8 cellular contexts compared by ENCODE assay signal in the genomic region with DNA sequence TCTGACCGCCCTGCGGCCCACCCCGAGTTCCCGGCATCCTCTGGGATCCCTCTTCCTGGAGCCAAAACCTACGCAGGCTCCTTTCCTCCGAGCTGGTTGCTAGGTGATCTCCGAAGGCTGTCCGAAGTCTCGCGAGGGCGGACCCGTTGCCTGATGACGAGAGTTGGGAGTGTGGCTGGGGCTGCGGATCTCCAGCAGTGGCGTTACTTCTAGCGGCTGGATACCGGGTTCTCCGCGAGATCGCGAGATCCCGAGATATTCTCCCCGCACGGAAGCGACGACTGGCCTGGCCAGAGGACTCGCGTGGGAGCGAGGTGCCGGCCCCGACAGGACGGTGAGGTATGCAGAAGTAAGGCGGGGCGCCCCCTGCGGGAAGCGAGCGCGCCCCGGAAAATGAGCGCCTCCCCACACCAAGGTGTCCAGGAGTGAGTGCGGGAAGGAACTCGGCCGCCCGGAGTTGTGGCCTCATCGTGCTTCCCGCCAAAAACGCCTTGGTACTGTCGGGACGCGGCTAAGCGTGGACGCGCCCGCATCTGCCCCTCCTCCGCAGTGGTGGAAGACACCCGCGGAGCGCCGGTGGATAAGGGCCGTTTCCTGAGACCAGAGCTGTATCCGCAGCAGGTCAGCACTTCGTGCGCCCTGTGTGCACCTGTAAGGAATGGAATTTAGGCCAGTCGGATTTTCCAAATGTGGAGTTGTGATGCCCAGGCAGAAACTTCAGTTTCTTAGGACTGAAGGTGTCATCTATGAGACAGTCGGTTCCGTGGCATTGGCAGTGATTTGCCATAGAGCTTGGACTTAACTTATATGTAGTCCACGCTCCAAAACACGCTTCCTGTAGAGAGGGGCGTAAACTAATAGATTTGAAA. TPM values are rescaled to one million over a fixed set of nuclear protein-coding genes. Genes with fewer than 3 reads are reported as not detected.
DNase-seq lines count a peak whose midpoint lies in the region; ATAC-seq and TF ChIP-seq lines count a peak whose summit lies in the region.

A gene (plus strand): TSS at position 146 of the 869 bp plus-strand sequence. CDS start 1,426 bp downstream, outside the sequence.

- peak within 1 kb of the TSS; percentile 72 for H3K9ac ChIP-seq in IMR-90 (ENCODE audit: low read depth, low read length)
- peak within 1 kb of the TSS; percentile 66 for H3K9ac ChIP-seq in mucosa of stomach (ENCODE audit: low read length)

- H4K8ac ChIP-seq in IMR-90 (ENCODE audit: low read depth in 2 of 2, low read length in 2 of 2) = peak within 1 kb of the TSS; percentile 99

- H3K4me1 ChIP-seq in IMR-90 (ENCODE audit: control insufficient read depth, insufficient read depth, low read length) = peaks cover 3% of the 10 kb centered on the region
- peaks cover 4% of the 10 kb centered on the region for H3K4me1 ChIP-seq in OCI-LY7 (ENCODE audit: insufficient read depth, low read length, poor library complexity, severe bottlenecking)
- no peaks in the 10 kb centered on the region for H3K4me1 ChIP-seq in esophagus (ENCODE audit: control insufficient read depth in 2 of 2, insufficient read depth in 2 of 2, low read length in 1 of 2)
- peaks cover 11% of the 10 kb centered on the region for H3K4me1 ChIP-seq in mucosa of stomach (ENCODE audit: control insufficient read depth, insufficient read depth, low read length)

- peak within 1 kb of the TSS; percentile 88 for H2AK9ac ChIP-seq in IMR-90 (replicated peaks; ENCODE audit: low read depth, low read length, poor library complexity)

- peaks cover 19% of the 10 kb centered on the region for H3K79me2 ChIP-seq in OCI-LY7 (ENCODE audit: insufficient read depth, low read depth, low read length)

- peak within 1 kb of the TSS; percentile 96 for H4K5ac ChIP-seq in IMR-90 (ENCODE audit: low read depth, low read length)

- H4K20me1 ChIP-seq in IMR-90 (ENCODE audit: insufficient read depth, low read length) (no peaks in the 10 kb centered on the region), OCI-LY7 (ENCODE audit: insufficient read depth, low read length) (no peaks in the 10 kb centered on the region)

- CTCF ChIA-PET in IMR-90 (lab: Yijun Ruan, JAX) = interaction anchor here (0.8 to 3.6 kb wide), 6 partner anchors 9 to 294 kb away, joined by 3 to 17 read pairs (median 4); a partner anchor contains a TSS
- CTCF ChIA-PET in OCI-LY7 (lab: Charles Lee; ENCODE audit: unreplicated experiment) = interaction anchor here (0.5 to 1.0 kb wide), 3 partner anchors 181 to 184 kb away, joined by 3 to 4 read pairs (median 3); no protein-coding TSS in a partner anchor

- H3K27me3 ChIP-seq in IMR-90 (ENCODE audit: control insufficient read depth, insufficient read depth, low read length) = no peaks in the 10 kb centered on the region
- H3K27me3 ChIP-seq in esophagus (ENCODE audit: control insufficient read depth in 1 of 2, insufficient read depth in 2 of 2, low read length in 2 of 2) = no peaks in the 10 kb centered on the region
- H3K27me3 ChIP-seq in mucosa of stomach (ENCODE audit: control insufficient read depth, insufficient read depth, low read length) = no peaks in the 10 kb centered on the region

- H3K36me3 ChIP-seq in IMR-90 (ENCODE audit: control insufficient read depth, insufficient read depth, low read length) (no peaks in the 10 kb centered on the region), OCI-LY7 (ENCODE audit: insufficient read depth, low read length) (peaks cover 24% of the 10 kb centered on the region), esophagus (ENCODE audit: control insufficient read depth in 2 of 2, insufficient read depth in 2 of 2, low read length in 1 of 2) (peaks cover 0 to 3% of the 10 kb centered on the region in 2 donors), mucosa of stomach (ENCODE audit: control insufficient read depth, insufficient read depth, low read length) (no peaks in the 10 kb centered on the region)

- no peaks in the 10 kb centered on the region for H3K9me2 ChIP-seq in OCI-LY7 (ENCODE audit: insufficient read depth, low read length)

- peak; percentile 94 for ATAC-seq in GM21528 (IDR thresholded peaks at IDR 0.05; ENCODE audit: low FRiP score, unreplicated experiment)
- peak; percentile 98 for ATAC-seq in IMR-90 (ENCODE audit: low read depth)

- H3K18ac ChIP-seq in IMR-90 (ENCODE audit: low read depth, low read length) = peak within 1 kb of the TSS; percentile 68

- H3K4me2 ChIP-seq in IMR-90 (ENCODE audit: low read depth, low read length) = peak within 1 kb of the TSS; percentile 98
- peak within 1 kb of the TSS; percentile 77 for H3K4me2 ChIP-seq in OCI-LY7 (ENCODE audit: low read length)

- BruUV-seq in IMR-90 (replicated peaks; lab: Mats Ljungman, UMichigan) (no TSS peak), OCI-LY7 (replicated peaks; lab: Mats Ljungman, UMichigan) (no TSS peak)

- intact Hi-C loops in IMR-90 (cut with micrococcal nuclease) = loop anchor here (2.0 to 5.0 kb wide), 2 partner anchors 184 to 226 kb away; a partner anchor contains a TSS
- intact Hi-C loops in OCI-LY7 (cut with micrococcal nuclease; ENCODE audit: unreplicated experiment) = loop anchor here (1.0 to 10.0 kb wide), 4 partner anchors 184 to 678 kb away; a partner anchor contains a TSS

- H3K56ac ChIP-seq in IMR-90 (ENCODE audit: extremely low read depth, insufficient read depth, low read length) = peak within 1 kb of the TSS; percentile 72

- TF ChIP-seq RAD21 in IMR-90 (IDR thresholded peaks at IDR 0.05; ENCODE audit: low read length) = no peak

- peak within 1 kb of the TSS; percentile 86 for H3K14ac ChIP-seq in IMR-90 (replicated peaks; ENCODE audit: low read depth, low read length)

- in situ Hi-C loops in IMR-90 (cut with MboI; ENCODE audit: low sequenced_read_pairs) = loop anchor here (10.0 kb wide), 1 partner anchor 178 kb away; no protein-coding TSS in a partner anchor

- H3K27ac ChIP-seq in IMR-90 (ENCODE audit: insufficient read depth, low read length) (peak within 1 kb of the TSS; percentile 83), OCI-LY7 (ENCODE audit: low read depth, low read length, poor library complexity, severe bottlenecking) (peak within 1 kb of the TSS; percentile 49), esophagus (ENCODE audit: low read depth in 2 of 2, low read length in 1 of 2) (peak within 1 kb of the TSS; percentile 89 to 91)

- H3K9me3 ChIP-seq in IMR-90 (ENCODE audit: control insufficient read depth, insufficient read depth, low read length) (no peaks in the 10 kb centered on the region), OCI-LY7 (ENCODE audit: low read length) (no peaks in the 10 kb centered on the region), esophagus (ENCODE audit: control insufficient read depth in 2 of 2, insufficient read depth in 1 of 2, low read depth in 1 of 2, low read length in 1 of 2) (no peaks in the 10 kb centered on the region), mucosa of stomach (ENCODE audit: control insufficient read depth, low read length) (no peaks in the 10 kb centered on the region)

- H3K4me3 ChIP-seq in IMR-90 (ENCODE audit: insufficient read depth, low read depth, low read length) (peak within 1 kb of the TSS; percentile 72), OCI-LY7 (ENCODE audit: low read depth, low read length, poor library complexity, severe bottlenecking) (peak within 1 kb of the TSS; percentile 95), esophagus (ENCODE audit: low read depth in 1 of 2, low read length in 2 of 2) (peak within 1 kb of the TSS; percentile 61 to 83), mucosa of stomach (ENCODE audit: low read length) (peak within 1 kb of the TSS; percentile 66)

- H3K79me1 ChIP-seq in IMR-90 (ENCODE audit: low read depth in 1 of 2, low read length in 2 of 2) = peaks cover 4 to 10% of the 10 kb centered on the region in 2 experiments

- H2AFZ ChIP-seq in IMR-90 (replicated peaks; ENCODE audit: low read length, poor library complexity) (peak within 1 kb of the TSS; percentile 98), OCI-LY7 (ENCODE audit: low read length) (peak within 1 kb of the TSS; percentile 85)

- H2BK20ac ChIP-seq in IMR-90 (ENCODE audit: low read depth, low read length) = no peak within 1 kb of the TSS

- H2BK120ac ChIP-seq in IMR-90 (ENCODE audit: low read depth, low read length) = peak within 1 kb of the TSS; percentile 59

- POLR2A ChIA-PET in IMR-90 (lab: Charles Lee; ENCODE audit: unreplicated experiment) (interaction anchor here (0.8 to 0.9 kb wide), 2 partner anchors 15 to 161 kb away, joined by 3 read pairs; a partner anchor contains a TSS), OCI-LY7 (lab: Charles Lee) (interaction anchor here (0.7 to 4.1 kb wide), 16 partner anchors 9 to 342 kb away, joined by 3 to 35 read pairs (median 3); a partner anchor contains a TSS)

- H4K91ac ChIP-seq in IMR-90 (ENCODE audit: insufficient read depth, low read depth, low read length) = peak within 1 kb of the TSS; percentile 67

- WGBS in IMR-90 (ENCODE audit: extremely low coverage in 2 of 2, insufficient read length in 1 of 2), 2 experiments = 2% methylated on average over 22 of the region's 69 CpGs; no CpG with 5 or more reads in 1 of the 2 experiments
- WGBS in esophagus, 2 donors = 0 to 1% methylated on average over 69 of the region's 69 CpGs

- dilution Hi-C loops in IMR-90 (cut with HindIII; ENCODE audit: low sequenced_read_pairs, unreplicated experiment) = no loop called here

- peak within 1 kb of the TSS; percentile 77 for H3K23ac ChIP-seq in IMR-90 (ENCODE audit: low read depth, low read length)

- DNase-seq in DMS153 (lab: John Stamatoyannopoulos, UW) (peak; percentile 95), IMR-90 (peak; percentile 94), OCI-LY7 (ENCODE audit: low spot score) (peak; percentile 94)
- peak; percentile 90 for DNase-seq in activated T-cell treated with anti-CD3 and anti-CD28 coated beads, Interleukin-2, amount 50 U/mL, for 1 hour
- DNase-seq in stimulated activated CD8-positive, alpha-beta memory T cell treated with anti-CD3 and anti-CD28 coated beads, Interleukin-7, amount 100 ng/mL, for 1 hour (ENCODE audit: low read depth in 2 of 2) = peak; percentile 66 to 73

- 0 out of 2 replicates have a peak, but pooled peaks cover 2% of the 10 kb centered on the region for H3K9me1 ChIP-seq in IMR-90 (ENCODE audit: insufficient read depth, low read length)

- peak within 1 kb of the TSS; percentile 86 for H3K4ac ChIP-seq in IMR-90 (ENCODE audit: low read depth, low read length)

- peak; percentile 51 for TF ChIP-seq CTCF in IMR-90 (conservative IDR thresholded peaks at IDR 0.05; ENCODE audit: low read depth, low read length)
- peak; percentile 81 for TF ChIP-seq CTCF in OCI-LY7 (conservative IDR thresholded peaks at IDR 0.05; ENCODE audit: low read length)

- peak within 1 kb of the TSS; percentile 79; the same call in 2 of the 3 replicates for H2BK15ac ChIP-seq in IMR-90 (ENCODE audit: low read depth, low read length)

- H2AK5ac ChIP-seq in IMR-90 (ENCODE audit: low read depth, low read length) = no peak within 1 kb of the TSS

- no peak for TF ChIP-seq POLR2A in IMR-90 (IDR thresholded peaks at IDR 0.05; ENCODE audit: low read depth, low read length)

- H2BK5ac ChIP-seq in IMR-90 (ENCODE audit: low read depth, low read length, poor library complexity, severe bottlenecking) = peak within 1 kb of the TSS; percentile 62

RNA-seq across cellular contexts. Expression of the gene that starts here (rescaled TPM):
- 0.18 and 0.28 TPM in 2 replicates for total RNA-seq in IMR-90 (2012; rRNA removed)
- 0.16 and 0.65 TPM in 2 replicates for polyA plus RNA-seq in IMR-90 (2012; rRNA removed)
- polyA plus RNA-seq in IMR-90 (2012; cell fraction: cytosol; rRNA removed) = 0.13 and 0.24 TPM in 2 replicates
- 0.08 and 0.55 TPM in 2 replicates for polyA plus RNA-seq in IMR-90 (2012; cell fraction: nucleus; rRNA removed; ENCODE audit: low replicate concordance)
- total RNA-seq in OCI-LY7 (2014; rRNA removed; shearing (Covaris generic)) = 3.5 and 5.3 TPM in 2 replicates
- total RNA-seq in OCI-LY7 (2022) = 4.9 and 7.1 TPM in 2 replicates
- polyA plus RNA-seq in esophagus = under 1 TPM; 0.55 to 0.62 TPM

Comparison
In these comparisons a context has a peak if more than half of its experiments do, and no peak if none do; other contexts are left out.
1. Peak in every context shown above with its lines: DNase-seq, ATAC-seq, H3K4me3 ChIP-seq and H3K27ac ChIP-seq.
2. Peak in DNase-seq, ATAC-seq, H3K4me3 ChIP-seq, H3K27ac ChIP-seq, H3K9ac ChIP-seq and H3K4me2 ChIP-seq in IMR-90; RNA of the gene not detected or under 1 TPM.